In genomic region chr2:205193121-205193520, GRCh38 we compare ENCODE assay signal across 7 cellular contexts.
"Had no signal": no experiment of that assay in that cellular context is flagged by ENCODE, and none has a peak within 500 bp of the region (broad histone marks: within the 10 kb centered on the region; RNA-seq: fewer than 3 reads in every experiment).

No MANE protein-coding gene starts in this region.

- H3K4me3 ChIP-seq: GM23338 had no signal

- H3K36me3 Mint-ChIP-seq: IgD-negative memory B cell had no signal

- H3K27ac ChIP-seq: HL-60 had no signal

- H3K4me3 Mint-ChIP-seq: GM23338, H9, IgD-negative memory B cell had no signal

- DNase-seq: H9, HCEC 1CT, KBM-7 had no signal

- H3K4me2 ChIP-seq: GM23338 had no signal

- ATAC-seq: HepG2 had no signal

- H3K27ac Mint-ChIP-seq: GM23338, H9, IgD-negative memory B cell had no signal

- H2AFZ ChIP-seq: GM23338 had no signal

- H3K9me3 Mint-ChIP-seq: GM23338, H9, IgD-negative memory B cell had no signal
